Comparison of ENCODE assay signal across 10 cellular contexts in the genomic region with DNA sequence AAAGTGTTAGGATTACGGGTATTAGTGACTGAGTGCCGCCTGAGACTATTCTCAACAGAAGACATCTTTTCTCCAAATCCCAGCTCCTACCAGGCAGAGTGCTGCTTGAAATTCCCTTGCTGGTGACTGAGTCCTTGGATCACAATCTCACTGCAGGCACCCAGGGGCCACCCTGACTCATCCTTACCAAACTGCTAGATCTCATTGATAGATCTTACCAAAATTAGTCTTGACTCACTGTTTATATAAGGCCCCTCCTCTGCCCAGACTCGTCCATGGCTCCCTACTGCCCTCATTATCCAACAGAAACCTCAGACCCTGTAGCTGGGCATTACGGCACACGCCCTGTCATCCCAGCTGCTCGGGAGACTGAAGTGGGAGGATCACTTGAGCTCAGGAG. TPM values are rescaled to one million over a fixed set of nuclear protein-coding genes. Genes with fewer than 3 reads are reported as not detected.
DNase-seq lines count a peak whose midpoint lies in the region; ATAC-seq, FAIRE-seq and TF ChIP-seq lines count a peak whose summit lies in the region.
"Had no signal": no experiment of that assay in that cellular context is flagged by ENCODE, and none has a peak within 500 bp of the region (broad histone marks: within the 10 kb centered on the region; RNA-seq: fewer than 3 reads in every experiment).

No MANE protein-coding gene starts in this region.

- H3K23ac ChIP-seq in IMR-90 (ENCODE audit: low read depth, low read length), result no peak overlapping the region

- no peak overlapping the region for H4K91ac ChIP-seq in IMR-90 (ENCODE audit: insufficient read depth, low read depth, low read length)

- no peaks in the 10 kb centered on the region for H3K36me3 ChIP-seq in IMR-90 (ENCODE audit: control insufficient read depth, insufficient read depth, low read length)
- no peaks in the 10 kb centered on the region for H3K36me3 ChIP-seq in breast epithelium
- no peaks in the 10 kb centered on the region for H3K36me3 ChIP-seq in naive thymus-derived CD4-positive, alpha-beta T cell (ENCODE audit: control insufficient read depth in 2 of 3, insufficient read depth in 3 of 3, low read length in 3 of 3)
- H3K36me3 ChIP-seq in small intestine (ENCODE audit: control insufficient read depth in 2 of 2, insufficient read depth in 2 of 2, low read length in 2 of 2), result peaks cover 0 to 2% of the 10 kb centered on the region in 2 donors
- H3K36me3 ChIP-seq in endodermal cell (ENCODE audit: control insufficient read depth, insufficient read depth, low read length), result peaks cover 6% of the 10 kb centered on the region
- no peaks in the 10 kb centered on the region for H3K36me3 ChIP-seq in pancreas

- H3K4me3 Mint-ChIP-seq in naive thymus-derived CD4-positive, alpha-beta T cell, result peak overlapping the region; percentile 16 to 87 (median 75)
- no peak overlapping the region for H3K4me3 Mint-ChIP-seq in endodermal cell

- H4K20me1 ChIP-seq in IMR-90 (ENCODE audit: insufficient read depth, low read length), result peaks cover 75% of the 10 kb centered on the region

- no peak overlapping the region for H3K4me2 ChIP-seq in IMR-90 (ENCODE audit: low read depth, low read length)

- H4K5ac ChIP-seq in IMR-90 (ENCODE audit: low read depth, low read length), result no peak overlapping the region

- peaks cover 0 to 3% (median 0%) of the 10 kb centered on the region in 11 donors for H3K9me3 Mint-ChIP-seq in naive thymus-derived CD4-positive, alpha-beta T cell
- H3K9me3 Mint-ChIP-seq in endodermal cell, result no peaks in the 10 kb centered on the region

- DNase-seq in AG08395 (ENCODE audit: low spot score), result peak; percentile 74
- DNase-seq in IMR-90, result peak; percentile 83
- DNase-seq in breast epithelium (ENCODE audit: low spot score in 2 of 2), result no peak
- no peak for DNase-seq in naive thymus-derived CD4-positive, alpha-beta T cell
- no peak for DNase-seq in small intestine
- DNase-seq in DMS53 treated with DMSO at 0.1 percent for 48 hours (lab: John Stamatoyannopoulos, UW; ENCODE audit: unreplicated experiment), result no peak
- no peak for DNase-seq in endodermal cell
- no peak for DNase-seq in pancreas
- DNase-seq: stimulated activated CD4-positive, alpha-beta T cell treated with anti-CD3 and anti-CD28 coated beads, Interleukin-2, amount 100 ng/mL, for 24 hours had no signal

- ATAC-seq in IMR-90 (ENCODE audit: low read depth) (peak; percentile 19), pancreas (no peak)
- ATAC-seq in naive thymus-derived CD4-positive, alpha-beta T cell, result no peak

- no peak overlapping the region for H3K18ac ChIP-seq in IMR-90 (ENCODE audit: low read depth, low read length)

- H2BK120ac ChIP-seq in IMR-90 (ENCODE audit: low read depth, low read length), result no peak overlapping the region

- 0 out of 2 replicates have a peak overlapping the region, but pooled peaks have one; percentile 25 for H3K4ac ChIP-seq in IMR-90 (ENCODE audit: low read depth, low read length)

- H3K27me3 Mint-ChIP-seq in naive thymus-derived CD4-positive, alpha-beta T cell, result no peaks in the 10 kb centered on the region
- no peaks in the 10 kb centered on the region for H3K27me3 Mint-ChIP-seq in endodermal cell (ENCODE audit: insufficient read depth)

- peaks cover 0 to 47% (median 15%) of the 10 kb centered on the region in 5 donors for H3K36me3 Mint-ChIP-seq in naive thymus-derived CD4-positive, alpha-beta T cell
- H3K36me3 Mint-ChIP-seq in endodermal cell (ENCODE audit: low read depth), result peaks cover 13% of the 10 kb centered on the region

- H3K27me3 ChIP-seq in IMR-90 (ENCODE audit: control insufficient read depth, insufficient read depth, low read length) (no peaks in the 10 kb centered on the region), breast epithelium (no peaks in the 10 kb centered on the region), small intestine (ENCODE audit: control insufficient read depth in 2 of 2, insufficient read depth in 2 of 2, low read length in 2 of 2) (no peaks in the 10 kb centered on the region), endodermal cell (ENCODE audit: control insufficient read depth, insufficient read depth, low read length, poor library complexity, severe bottlenecking) (no peaks in the 10 kb centered on the region), pancreas (no peaks in the 10 kb centered on the region)
- H3K27me3 ChIP-seq in naive thymus-derived CD4-positive, alpha-beta T cell (ENCODE audit: control insufficient read depth in 2 of 2, insufficient read depth in 2 of 2, low read length in 2 of 2), result no peaks in the 10 kb centered on the region

- no peak for FAIRE-seq in small intestine (lab: Jason Lieb, UNC)
- FAIRE-seq in pancreas (lab: Jason Lieb, UNC), result no peak

- no peak overlapping the region for H3K14ac ChIP-seq in IMR-90 (replicated peaks; ENCODE audit: low read depth, low read length)

- H4K8ac ChIP-seq in IMR-90 (ENCODE audit: low read depth in 2 of 2, low read length in 2 of 2), result no peak overlapping the region

- peak overlapping the region; percentile 47 for H2AK5ac ChIP-seq in IMR-90 (ENCODE audit: low read depth, low read length)

- H2AK9ac ChIP-seq in IMR-90 (replicated peaks; ENCODE audit: low read depth, low read length, poor library complexity), result no peak overlapping the region

- no TSS peak for BruUV-seq in IMR-90 (replicated peaks; lab: Mats Ljungman, UMichigan)

- TF ChIP-seq RAD21 in IMR-90 (IDR thresholded peaks at IDR 0.05; ENCODE audit: low read length), result no peak

- no peak overlapping the region for H2BK20ac ChIP-seq in IMR-90 (ENCODE audit: low read depth, low read length)

- peaks cover 64% of the 10 kb centered on the region for H3K9me1 ChIP-seq in IMR-90 (ENCODE audit: insufficient read depth, low read length)

- peaks cover 40 to 91% of the 10 kb centered on the region in 2 experiments for H3K79me1 ChIP-seq in IMR-90 (ENCODE audit: low read depth in 1 of 2, low read length in 2 of 2)

- peak overlapping the region; percentile 1 for H2BK5ac ChIP-seq in IMR-90 (ENCODE audit: low read depth, low read length, poor library complexity, severe bottlenecking)

- intact Hi-C loops in IMR-90 (cut with micrococcal nuclease), result no loop called here
- intact Hi-C loops in breast epithelium (cut with DNase I; ENCODE audit: low total_unique reads), result no loop called here
- intact Hi-C loops in naive thymus-derived CD4-positive, alpha-beta T cell (cut with micrococcal nuclease), result no loop called here
- intact Hi-C loops in pancreas (cut with DNase I), result no loop called here

- H3K56ac ChIP-seq in IMR-90 (ENCODE audit: extremely low read depth, insufficient read depth, low read length), result no peak overlapping the region

- CTCF ChIA-PET in IMR-90 (lab: Yijun Ruan, JAX), result no interaction called here
- CTCF ChIA-PET in naive thymus-derived CD4-positive, alpha-beta T cell (lab: Charles Lee), result interaction anchor here (0.8 to 12.2 kb wide), 2 partner anchors 22 to 43 kb away, joined by 3 to 74 read pairs; a partner anchor contains a TSS

- dilution Hi-C loops in IMR-90 (cut with HindIII; ENCODE audit: low sequenced_read_pairs, unreplicated experiment), result no loop called here

- in situ Hi-C loops in IMR-90 (cut with MboI; ENCODE audit: low sequenced_read_pairs), result no loop called here

- H3K4me1 ChIP-seq in IMR-90 (ENCODE audit: control insufficient read depth, insufficient read depth, low read length) (peaks cover 51% of the 10 kb centered on the region), breast epithelium (peaks cover 25 to 46% of the 10 kb centered on the region in 2 donors), small intestine (ENCODE audit: control insufficient read depth in 2 of 2, insufficient read depth in 1 of 2, low read depth in 1 of 2, low read length in 1 of 2) (peaks cover 7 to 23% of the 10 kb centered on the region in 2 donors), endodermal cell (ENCODE audit: control insufficient read depth, insufficient read depth, low read length) (peaks cover 6% of the 10 kb centered on the region), pancreas (peaks cover 31 to 42% (median 36%) of the 10 kb centered on the region in 3 donors)
- peaks cover 96 to 99% of the 10 kb centered on the region in 2 donors for H3K4me1 ChIP-seq in naive thymus-derived CD4-positive, alpha-beta T cell (ENCODE audit: control insufficient read depth in 2 of 2, insufficient read depth in 2 of 2, low read length in 2 of 2)

- POLR2A ChIA-PET in IMR-90 (lab: Charles Lee; ENCODE audit: unreplicated experiment), result interaction anchor here (0.6 kb wide), 1 partner anchor 24 kb away, joined by 4 read pairs; no protein-coding TSS in a partner anchor
- POLR2A ChIA-PET in naive thymus-derived CD4-positive, alpha-beta T cell (lab: Charles Lee), result interaction anchor here (2.8 to 48.9 kb wide), 3 partner anchors 8 to 44 kb away, joined by 9 to 1265 read pairs (median 1265); a partner anchor contains a TSS

- TF ChIP-seq CTCF in IMR-90 (conservative IDR thresholded peaks at IDR 0.05; ENCODE audit: low read depth, low read length) (no peak), breast epithelium (IDR thresholded peaks at IDR 0.05) (no peak), endodermal cell (conservative IDR thresholded peaks at IDR 0.05) (no peak), pancreas (IDR thresholded peaks at IDR 0.05) (no peak)

- H3K27ac ChIP-seq in IMR-90 (ENCODE audit: insufficient read depth, low read length) (no peak overlapping the region), breast epithelium (peak overlapping the region; percentile 88 to 96), small intestine (ENCODE audit: low read depth in 1 of 2, low read length in 1 of 2) (peak overlapping the region in 1 of 2 donors; percentile 11), endodermal cell (ENCODE audit: low read depth, low read length) (no peak overlapping the region), pancreas (peak overlapping the region in 2 of 4 donors; percentile 77 to 91)
- peak overlapping the region; percentile 75 for H3K27ac ChIP-seq in naive thymus-derived CD4-positive, alpha-beta T cell (ENCODE audit: low read depth, low read length)
- H3K27ac ChIP-seq: SK-N-MC had no signal

- H3K4me3 ChIP-seq in IMR-90 (ENCODE audit: insufficient read depth, low read depth, low read length), result no peak overlapping the region
- no peak overlapping the region for H3K4me3 ChIP-seq in breast epithelium
- peak overlapping the region; percentile 1 for H3K4me3 ChIP-seq in naive thymus-derived CD4-positive, alpha-beta T cell (ENCODE audit: low read length)
- H3K4me3 ChIP-seq in small intestine (ENCODE audit: low read depth in 1 of 2, low read length in 2 of 2), result no peak overlapping the region
- H3K4me3 ChIP-seq in endodermal cell (ENCODE audit: low read length), result no peak overlapping the region
- no peak overlapping the region for H3K4me3 ChIP-seq in pancreas
- H3K4me3 ChIP-seq: SK-N-MC had no signal

- no peak for TF ChIP-seq POLR2A in IMR-90 (IDR thresholded peaks at IDR 0.05; ENCODE audit: low read depth, low read length)
- no peak for TF ChIP-seq POLR2A in breast epithelium (IDR thresholded peaks at IDR 0.05)

- H3K4me1 Mint-ChIP-seq in naive thymus-derived CD4-positive, alpha-beta T cell, result peaks cover 86 to 100% (median 93%) of the 10 kb centered on the region in 7 donors
- H3K4me1 Mint-ChIP-seq in endodermal cell, result peaks cover 18% of the 10 kb centered on the region

- H3K9ac ChIP-seq in IMR-90 (ENCODE audit: low read depth, low read length) (no peak overlapping the region), endodermal cell (ENCODE audit: extremely low read depth, low read length, poor library complexity, severe bottlenecking) (no peak overlapping the region)

- H2BK15ac ChIP-seq in IMR-90 (ENCODE audit: low read depth, low read length), result no peak overlapping the region

- peak overlapping the region; percentile 69 to 99 (median 96) for H3K27ac Mint-ChIP-seq in naive thymus-derived CD4-positive, alpha-beta T cell
- H3K27ac Mint-ChIP-seq in endodermal cell, result no peak overlapping the region

- H3K9me3 ChIP-seq in IMR-90 (ENCODE audit: control insufficient read depth, insufficient read depth, low read length), result no peaks in the 10 kb centered on the region
- no peaks in the 10 kb centered on the region for H3K9me3 ChIP-seq in breast epithelium
- H3K9me3 ChIP-seq in naive thymus-derived CD4-positive, alpha-beta T cell (ENCODE audit: control insufficient read depth in 2 of 3, low read length in 3 of 3), result no peaks in the 10 kb centered on the region
- H3K9me3 ChIP-seq in small intestine (ENCODE audit: control insufficient read depth, low read depth), result no peaks in the 10 kb centered on the region
- no peaks in the 10 kb centered on the region for H3K9me3 ChIP-seq in endodermal cell (ENCODE audit: control insufficient read depth, low read length)
- no peaks in the 10 kb centered on the region for H3K9me3 ChIP-seq in pancreas

- no peak overlapping the region for H2AFZ ChIP-seq in IMR-90 (replicated peaks; ENCODE audit: low read length, poor library complexity)

- 90% methylated on average over 2 of the region's 6 CpGs; no CpG with 5 or more reads in 1 of the 2 experiments for WGBS in IMR-90 (ENCODE audit: extremely low coverage in 2 of 2, insufficient read length in 1 of 2), 2 experiments
- WGBS in small intestine, 3 donors, result 75 to 84% (median 80%) methylated on average over 6 of the region's 6 CpGs
- 90 to 94% methylated on average over 3 to 6 of the region's 6 CpGs for WGBS in endodermal cell (ENCODE audit: insufficient coverage in 1 of 2, insufficient read length in 1 of 2), 2 experiments
- 91 to 94% methylated on average over 6 of the region's 6 CpGs for WGBS in pancreas, 2 donors

RNA-seq across cellular contexts. Expression of a gene that starts 14.7 kb away (rescaled TPM):
- total RNA-seq in IMR-90 (2012; rRNA removed), result 16.3 and 18.9 TPM in 2 replicates
- 33.1 and 34.4 TPM in 2 replicates for polyA plus RNA-seq in IMR-90 (2012; rRNA removed)
- 22.6 and 33.5 TPM in 2 replicates for polyA plus RNA-seq in IMR-90 (2012; cell fraction: cytosol; rRNA removed)
- polyA plus RNA-seq in IMR-90 (2012; cell fraction: nucleus; rRNA removed; ENCODE audit: low replicate concordance), result 55.4 and 88.5 TPM in 2 replicates
- 10 to 100 TPM; 25.0 to 50.1 (median 32.4) TPM for total RNA-seq in breast epithelium
- 10 to 100 TPM; 47.2 to 73.8 (median 70.9) TPM for total RNA-seq in naive thymus-derived CD4-positive, alpha-beta T cell
- polyA plus RNA-seq in naive thymus-derived CD4-positive, alpha-beta T cell, result 10 to 100 TPM; 62.6 to 84.7 TPM
- polyA plus RNA-seq in small intestine, result 10 to 100 TPM in 2 of 3 donors, 1 to 10 TPM in 1; 8.5 to 16.3 (median 13.5) TPM
- total RNA-seq in endodermal cell, result 10 to 100 TPM; 12.1 to 13.7 TPM
- 7.3 TPM for polyA plus RNA-seq in endodermal cell (2013, experiment 1 of 2)
- polyA plus RNA-seq in endodermal cell (2013, experiment 2 of 2), result 6.9 TPM
- 10 to 100 TPM in 1 of 6 donors, 1 to 10 TPM in 5; 4.0 to 14.1 (median 7.4) TPM for total RNA-seq in pancreas
- polyA plus RNA-seq in pancreas, result 10 to 100 TPM; 12.4 to 19.4 TPM

RNA-seq across cellular contexts. Expression of a gene that starts 22.7 kb away (rescaled TPM):
- total RNA-seq in IMR-90 (2012; rRNA removed) (10.6 and 11.7 TPM in 2 replicates), breast epithelium (10 to 100 TPM; 15.5 to 26.6 (median 20.6) TPM), endodermal cell (10 to 100 TPM; 19.2 to 19.5 TPM), pancreas (1 to 10 TPM; 1.8 to 7.3 (median 3.8) TPM)
- polyA plus RNA-seq in IMR-90 (2012; rRNA removed) (23.5 and 26.9 TPM in 2 replicates), small intestine (1 to 10 TPM; 2.0 to 7.0 (median 2.2) TPM), pancreas (1 to 10 TPM; 7.3 to 8.3 TPM)
- 11.4 and 33.1 TPM in 2 replicates for polyA plus RNA-seq in IMR-90 (2012; cell fraction: cytosol; rRNA removed)
- polyA plus RNA-seq in IMR-90 (2012; cell fraction: nucleus; rRNA removed; ENCODE audit: low replicate concordance), result 55.8 and 106 TPM in 2 replicates
- total RNA-seq in naive thymus-derived CD4-positive, alpha-beta T cell, result 10 to 100 TPM; 12.4 to 21.3 (median 17.9) TPM
- 10 to 100 TPM; 19.0 to 43.0 TPM for polyA plus RNA-seq in naive thymus-derived CD4-positive, alpha-beta T cell
- 8.4 TPM for polyA plus RNA-seq in endodermal cell (2013, experiment 1 of 2)
- polyA plus RNA-seq in endodermal cell (2013, experiment 2 of 2), result 10.1 TPM

RNA-seq across cellular contexts. Expression of a gene that starts 44.6 kb away (rescaled TPM):
- 36.9 and 49.7 TPM in 2 replicates for total RNA-seq in IMR-90 (2012; rRNA removed)
- polyA plus RNA-seq in IMR-90 (2012; rRNA removed), result 67.2 and 68.9 TPM in 2 replicates
- 118 and 156 TPM in 2 replicates for polyA plus RNA-seq in IMR-90 (2012; cell fraction: cytosol; rRNA removed)
- 109 and 114 TPM in 2 replicates for polyA plus RNA-seq in IMR-90 (2012; cell fraction: nucleus; rRNA removed; ENCODE audit: low replicate concordance)
- total RNA-seq in breast epithelium, result 10 to 100 TPM; 47.7 to 68.6 (median 47.9) TPM
- 100 to 1,000 TPM; 267 to 341 (median 284) TPM for total RNA-seq in naive thymus-derived CD4-positive, alpha-beta T cell
- 100 to 1,000 TPM in 1 of 2 donors, 10 to 100 TPM in 1; 83.2 to 115 TPM for polyA plus RNA-seq in naive thymus-derived CD4-positive, alpha-beta T cell
- 10 to 100 TPM; 17.6 to 28.2 (median 26.2) TPM for polyA plus RNA-seq in small intestine
- 100 to 1,000 TPM; 191 to 195 TPM for total RNA-seq in endodermal cell
- polyA plus RNA-seq in endodermal cell (2013, experiment 1 of 2), result 147 TPM
- 128 TPM for polyA plus RNA-seq in endodermal cell (2013, experiment 2 of 2)
- 100 to 1,000 TPM in 1 of 6 donors, 10 to 100 TPM in 5; 77.2 to 102 (median 95.4) TPM for total RNA-seq in pancreas
- polyA plus RNA-seq in pancreas, result 10 to 100 TPM; 19.2 to 21.6 TPM

RNA-seq across cellular contexts. Expression of a gene that starts 44.8 kb away (rescaled TPM):
- 0.83 and 0.90 TPM in 2 replicates for total RNA-seq in IMR-90 (2012; rRNA removed)
- polyA plus RNA-seq in IMR-90 (2012; rRNA removed), result 2.2 and 2.6 TPM in 2 replicates
- polyA plus RNA-seq in IMR-90 (2012; cell fraction: cytosol; rRNA removed), result 2.1 and 2.8 TPM in 2 replicates
- 3.1 and 7.3 TPM in 2 replicates for polyA plus RNA-seq in IMR-90 (2012; cell fraction: nucleus; rRNA removed; ENCODE audit: low replicate concordance)
- 1 to 10 TPM; 2.6 to 7.5 (median 6.6) TPM for total RNA-seq in breast epithelium
- 1 to 10 TPM; 1.8 to 6.9 (median 3.2) TPM for total RNA-seq in naive thymus-derived CD4-positive, alpha-beta T cell
- 1 to 10 TPM; 1.4 to 2.1 TPM for polyA plus RNA-seq in naive thymus-derived CD4-positive, alpha-beta T cell
- 1 to 10 TPM; 1.5 to 5.9 (median 2.2) TPM for polyA plus RNA-seq in small intestine
- 1 to 10 TPM; 6.1 to 7.2 TPM for total RNA-seq in endodermal cell
- 6.6 TPM for polyA plus RNA-seq in endodermal cell (2013, experiment 1 of 2)
- polyA plus RNA-seq in endodermal cell (2013, experiment 2 of 2), result 4.5 TPM
- 1 to 10 TPM; 1.1 to 2.6 (median 1.2) TPM for total RNA-seq in pancreas
- polyA plus RNA-seq in pancreas, result 1 to 10 TPM; 5.3 to 8.2 TPM

RNA-seq across cellular contexts. Expression of a gene that starts 45.4 kb away (rescaled TPM):
- total RNA-seq in IMR-90 (2012; rRNA removed) (not detected in 2 replicates), breast epithelium (1 to 10 TPM; 1.3 to 2.5 (median 1.3) TPM), endodermal cell (not detected), pancreas (1 to 10 TPM in 2 of 6 donors, under 1 TPM in 3, not detected in 1; 0.13 to 1.5 (median 0.38) TPM)
- polyA plus RNA-seq in IMR-90 (2012; rRNA removed) (not detected in 2 replicates), small intestine (under 1 TPM in 1 of 3 donors, not detected in 2; 0.55 TPM), pancreas (under 1 TPM; 0.23 to 0.26 TPM)
- 0.07 TPM in 1 of 2 replicates, not detected in the other for polyA plus RNA-seq in IMR-90 (2012; cell fraction: cytosol; rRNA removed)
- polyA plus RNA-seq in IMR-90 (2012; cell fraction: nucleus; rRNA removed; ENCODE audit: low replicate concordance), result 0.42 and 0.81 TPM in 2 replicates
- 100 to 1,000 TPM in 1 of 5 experiments, 10 to 100 TPM in 2, 1 to 10 TPM in 1, under 1 TPM in 1; 0.49 to 158 (median 46.0) TPM for total RNA-seq in naive thymus-derived CD4-positive, alpha-beta T cell
- 1 to 10 TPM; 2.0 to 6.3 TPM for polyA plus RNA-seq in naive thymus-derived CD4-positive, alpha-beta T cell
- polyA plus RNA-seq in endodermal cell (2013, experiment 1 of 2), result not detected
- not detected for polyA plus RNA-seq in endodermal cell (2013, experiment 2 of 2)

Comparison
In these comparisons a context has a peak if more than half of its experiments do, and no peak if none do; other contexts are left out.
1. DNase-seq: peak in AG08395 (single experiment) and IMR-90 (single experiment); none in breast epithelium (0 of 2), naive thymus-derived CD4-positive, alpha-beta T cell (0 of 9), small intestine (single experiment), DMS53 treated with DMSO at 0.1 percent for 48 hours (single experiment), endodermal cell (single experiment) and pancreas (0 of 6).
2. H3K27ac ChIP-seq: peak in breast epithelium (2 of 2) and naive thymus-derived CD4-positive, alpha-beta T cell (single experiment); none in IMR-90 (single experiment) and endodermal cell (single experiment).